Comparison of ENCODE assay signal across 24 cellular contexts in the genomic region with DNA sequence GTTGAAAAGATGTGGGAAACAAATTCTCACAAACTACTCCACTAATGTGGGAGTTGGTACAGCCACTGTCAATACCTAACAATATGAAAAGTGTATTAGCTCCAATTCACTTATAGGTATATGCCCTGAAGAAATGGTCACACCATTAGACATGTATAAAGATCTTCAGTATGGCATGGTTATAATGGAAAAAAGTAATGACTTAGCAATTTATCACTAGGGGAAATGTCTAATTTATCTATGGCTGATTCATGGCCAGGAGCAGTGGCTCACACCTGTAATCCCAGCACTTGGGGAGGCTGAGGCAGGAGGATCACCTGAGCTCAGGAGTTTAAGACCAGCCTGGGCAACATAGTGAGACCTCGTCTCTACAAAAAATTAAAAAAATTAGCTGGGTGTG. TPM values are rescaled to one million over a fixed set of nuclear protein-coding genes. Genes with fewer than 3 reads are reported as not detected.
DNase-seq lines count a peak whose midpoint lies in the region; ATAC-seq, FAIRE-seq and TF ChIP-seq lines count a peak whose summit lies in the region.
"Had no signal": no experiment of that assay in that cellular context is flagged by ENCODE, and none has a peak within 500 bp of the region (broad histone marks: within the 10 kb centered on the region; RNA-seq: fewer than 3 reads in every experiment).

No MANE protein-coding gene starts in this region.

- no peaks in the 10 kb centered on the region for H3K4me1 Mint-ChIP-seq in activated naive CD8-positive, alpha-beta T cell (ENCODE audit: low read depth)
- H3K4me1 Mint-ChIP-seq in activated naive CD8-positive, alpha-beta T cell treated with anti-CD3 and anti-CD28 coated beads for 36 hours: peaks cover 4% of the 10 kb centered on the region
- no peaks in the 10 kb centered on the region for H3K4me1 Mint-ChIP-seq in WTC11

- TF ChIP-seq CTCF in WTC11 (IDR thresholded peaks at IDR 0.05) (no peak), HepG2 (CRISPR knock-in tag; IDR thresholded peaks at IDR 0.05) (no peak)

- no peak for TF ChIP-seq EP300 in HepG2 (IDR thresholded peaks at IDR 0.05; ENCODE audit: low read depth in 2 of 2, low read length in 2 of 2)
- no peak for TF ChIP-seq EP300 in HepG2 (CRISPR knock-in tag; IDR thresholded peaks at IDR 0.05; ENCODE audit: borderline replicate concordance)

- H3K4me3 ChIP-seq in HepG2 (replicated peaks in 1 of 3; ENCODE audit: insufficient read depth in 1 of 3, low read depth in 2 of 3, low read length in 3 of 3): no peak overlapping the region
- H3K4me3 ChIP-seq: BLaER1, GM12878, SK-N-MC had no signal

- H3K27ac Mint-ChIP-seq in activated naive CD8-positive, alpha-beta T cell: peak overlapping the region; percentile 41
- no peak overlapping the region for H3K27ac Mint-ChIP-seq in activated naive CD8-positive, alpha-beta T cell treated with anti-CD3 and anti-CD28 coated beads for 36 hours
- peak overlapping the region; percentile 9 for H3K27ac Mint-ChIP-seq in WTC11

- intact Hi-C loops in HepG2 (cut with micrococcal nuclease; ENCODE audit: unreplicated experiment): no loop called here

- 95% methylated on average over 1 of the region's 1 CpG for WGBS in HepG2 (ENCODE audit: low lambda C conversion rate)

- no peak for TF ChIP-seq RAD21 in HepG2 (CRISPR knock-in tag; IDR thresholded peaks at IDR 0.05)

- FAIRE-seq in HepG2 (lab: Jason Lieb, UNC): no peak
- FAIRE-seq: G401.6, GM12878, H54, RCC 7860 had no signal

- H3K36me3 Mint-ChIP-seq in activated naive CD8-positive, alpha-beta T cell: peaks cover 5% of the 10 kb centered on the region
- H3K36me3 Mint-ChIP-seq in activated naive CD8-positive, alpha-beta T cell treated with anti-CD3 and anti-CD28 coated beads for 36 hours: peaks cover 21% of the 10 kb centered on the region
- peaks cover 45% of the 10 kb centered on the region for H3K36me3 Mint-ChIP-seq in WTC11

- no peaks in the 10 kb centered on the region for H4K20me1 ChIP-seq in HepG2 (ENCODE audit: insufficient read depth, low read length)

- no peak for DNase-seq in activated naive CD8-positive, alpha-beta T cell treated with anti-CD3 and anti-CD28 coated beads for 36 hours
- DNase-seq in WTC11 (ENCODE audit: low spot score): no peak
- no peak for DNase-seq in HepG2 (ENCODE audit: low spot score)
- DNase-seq in mesenteric fat pad (ENCODE audit: low spot score): no peak
- DNase-seq in NCI-H2081 (lab: John Stamatoyannopoulos, UW): no peak
- DNase-seq: Caco-2; CD4-positive, CD25-positive, alpha-beta regulatory T cell; KBM-7; MV-4-11; NCI-H1105; NCI-H146; NCI-H1930; NCI-H446; NCI-H524 treated with DMSO at 0.1 percent for 48 hours; NCI-H774; SIG-M5 had no signal

- H3K4me2 ChIP-seq in HepG2 (ENCODE audit: low read depth, low read length): no peak overlapping the region
- H3K4me2 ChIP-seq: BLaER1 had no signal

- H2AFZ ChIP-seq in HepG2 (ENCODE audit: low read length): no peak overlapping the region

- no peaks in the 10 kb centered on the region for H3K9me3 ChIP-seq in HepG2 (ENCODE audit: low read length)
- H3K9me3 ChIP-seq: BLaER1, Caco-2 had no signal

- no peaks in the 10 kb centered on the region for H3K79me2 ChIP-seq in HepG2 (ENCODE audit: insufficient read depth, low read length)

- POLR2A ChIA-PET in WTC11 (lab: Charles Lee) (interaction anchor here (0.7 kb wide), 1 partner anchor 256 kb away, joined by 3 read pairs; no protein-coding TSS in a partner anchor), HepG2 (lab: Yijun Ruan, JAX) (no interaction called here)

- no peaks in the 10 kb centered on the region for H3K27me3 ChIP-seq in HepG2 (ENCODE audit: control insufficient read depth in 1 of 2, insufficient read depth in 2 of 2, low read length in 2 of 2)
- H3K27me3 ChIP-seq: BLaER1 had no signal

- H3K9me3 Mint-ChIP-seq in activated naive CD8-positive, alpha-beta T cell (ENCODE audit: low read depth): no peaks in the 10 kb centered on the region
- no peaks in the 10 kb centered on the region for H3K9me3 Mint-ChIP-seq in activated naive CD8-positive, alpha-beta T cell treated with anti-CD3 and anti-CD28 coated beads for 36 hours
- H3K9me3 Mint-ChIP-seq in WTC11: no peaks in the 10 kb centered on the region
- H3K9me3 Mint-ChIP-seq: CD4-positive, CD25-positive, alpha-beta regulatory T cell had no signal

- no peak for TF ChIP-seq POLR2A in HepG2 (IDR thresholded peaks at IDR 0.05; ENCODE audit: insufficient read depth in 1 of 2, low read depth in 2 of 2, low read length in 2 of 2)

- no peaks in the 10 kb centered on the region for H3K27me3 Mint-ChIP-seq in activated naive CD8-positive, alpha-beta T cell
- no peaks in the 10 kb centered on the region for H3K27me3 Mint-ChIP-seq in activated naive CD8-positive, alpha-beta T cell treated with anti-CD3 and anti-CD28 coated beads for 36 hours
- no peaks in the 10 kb centered on the region for H3K27me3 Mint-ChIP-seq in WTC11 (ENCODE audit: low read depth)
- H3K27me3 Mint-ChIP-seq: CD4-positive, CD25-positive, alpha-beta regulatory T cell had no signal

- in situ Hi-C loops in HepG2 (cut with HindIII; ENCODE audit: extremely low pct_ligation_motif_present, low pct_unique_long_range_greater_than_20kb): no loop called here

- H3K4me1 ChIP-seq in HepG2 (ENCODE audit: insufficient read depth, low read length): peaks cover 14% of the 10 kb centered on the region
- H3K4me1 ChIP-seq: BLaER1, Caco-2 had no signal

- H3K36me3 ChIP-seq in HepG2 (replicated peaks in 1 of 2; ENCODE audit: control insufficient read depth in 1 of 2, insufficient read depth in 2 of 2, low read length in 2 of 2): peaks cover 15 to 89% of the 10 kb centered on the region in 2 experiments

- no peak overlapping the region for H3K9ac ChIP-seq in HepG2 (ENCODE audit: insufficient read depth, low read depth, low read length)
- H3K9ac ChIP-seq: BLaER1 had no signal

- ATAC-seq in WTC11 (no peak), HepG2 (no peak; the same call in 2 of the 3 replicates), GM21619 (IDR thresholded peaks at IDR 0.05; ENCODE audit: unreplicated experiment) (no peak)
- ATAC-seq: GM12878 had no signal

- BruUV-seq in HepG2 (replicated peaks; lab: Mats Ljungman, UMichigan): no TSS peak

- H3K4me3 Mint-ChIP-seq in activated naive CD8-positive, alpha-beta T cell: no peak overlapping the region
- no peak overlapping the region for H3K4me3 Mint-ChIP-seq in activated naive CD8-positive, alpha-beta T cell treated with anti-CD3 and anti-CD28 coated beads for 36 hours
- no peak overlapping the region for H3K4me3 Mint-ChIP-seq in WTC11
- H3K4me3 Mint-ChIP-seq: CD4-positive, CD25-positive, alpha-beta regulatory T cell had no signal

- no peak overlapping the region for H3K27ac ChIP-seq in HepG2 (ENCODE audit: extremely low read length, insufficient read depth, low read length)
- H3K27ac ChIP-seq: BLaER1, SK-N-MC had no signal

- CTCF ChIA-PET in WTC11 (lab: Charles Lee) (no interaction called here), HepG2 (lab: Yijun Ruan, JAX; ENCODE audit: low intra/inter-chr PET ratio, low total read pairs) (no interaction called here)

TF ChIP-seq in WTC11, 78 proteins besides CTCF, POLR2A, EP300 and RAD21 (continues in another document):
- TF ChIP-seq, protein P1, sequence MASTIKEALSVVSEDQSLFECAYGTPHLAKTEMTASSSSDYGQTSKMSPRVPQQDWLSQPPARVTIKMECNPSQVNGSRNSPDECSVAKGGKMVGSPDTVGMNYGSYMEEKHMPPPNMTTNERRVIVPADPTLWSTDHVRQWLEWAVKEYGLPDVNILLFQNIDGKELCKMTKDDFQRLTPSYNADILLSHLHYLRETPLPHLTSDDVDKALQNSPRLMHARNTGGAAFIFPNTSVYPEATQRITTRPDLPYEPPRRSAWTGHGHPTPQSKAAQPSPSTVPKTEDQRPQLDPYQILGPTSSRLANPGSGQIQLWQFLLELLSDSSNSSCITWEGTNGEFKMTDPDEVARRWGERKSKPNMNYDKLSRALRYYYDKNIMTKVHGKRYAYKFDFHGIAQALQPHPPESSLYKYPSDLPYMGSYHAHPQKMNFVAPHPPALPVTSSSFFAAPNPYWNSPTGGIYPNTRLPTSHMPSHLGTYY (CRISPR knock-in tag; IDR thresholded peaks at IDR 0.05): no peak

TF ChIP-seq in HepG2, 621 proteins besides CTCF, POLR2A, EP300 and RAD21:
- TF ChIP-seq RBM22 (optimal IDR thresholded peaks at IDR 0.05; ENCODE audit: low read length): peak; percentile 44
- no peak for TF ChIP-seq MXD4 (CRISPR knock-in tag; IDR thresholded peaks at IDR 0.05)
- peak; percentile 11; the same call in 1 of the 2 replicates for TF ChIP-seq MAFF (IDR thresholded peaks at IDR 0.05; ENCODE audit: low read depth, low read length)
- peak; percentile 21 to 60; a peak in 3 of 4 replicates for TF ChIP-seq MAFK (conservative IDR thresholded peaks at IDR 0.05 in 1 of 2, IDR thresholded peaks at IDR 0.05 in 1 of 2; ENCODE audit: low read length in 2 of 2)

RNA-seq across cellular contexts. Expression of gene UGP2, which starts 52.5 kb away (rescaled TPM):
- 10 to 100 TPM; 70.0 to 71.5 TPM for total RNA-seq in activated naive CD8-positive, alpha-beta T cell treated with anti-CD3 and anti-CD28 coated beads for 36 hours
- total RNA-seq in WTC11 (2021): 543 to 626 TPM (median 606 TPM) in 3 replicates
- 134 and 210 TPM in 2 replicates for total RNA-seq in HepG2 (2016; rRNA removed; fragmentation: Illumina TruSeq; extraction: Trizol)
- total RNA-seq in HepG2 (2016; cell fraction: cytosol; rRNA removed; fragmentation: Illumina TruSeq; extraction: Trizol; ENCODE audit: low read depth): 83.7 and 93.6 TPM in 2 replicates
- 123 and 218 TPM in 2 replicates for total RNA-seq in HepG2 (2016; cell fraction: insoluble cytoplasmic fraction; rRNA removed; fragmentation: Illumina TruSeq; extraction: Trizol)
- total RNA-seq in HepG2 (2016; cell fraction: membrane; rRNA removed; fragmentation: Illumina TruSeq; extraction: Trizol): 85.1 and 86.4 TPM in 2 replicates
- 79.9 and 81.8 TPM in 2 replicates for total RNA-seq in HepG2 (2016; cell fraction: nucleus; rRNA removed; fragmentation: Illumina TruSeq; extraction: Trizol)
- polyA plus RNA-seq in HepG2 (2011; rRNA removed): 80.1 and 96.0 TPM in 2 replicates
- 34.2 and 64.5 TPM in 2 replicates for polyA plus RNA-seq in HepG2 (2011; cell fraction: cytosol; rRNA removed)
- 28.2 and 36.8 TPM in 2 replicates for polyA plus RNA-seq in HepG2 (2011; cell fraction: nucleus; rRNA removed)
- polyA plus RNA-seq in HepG2 (2012): 164 and 194 TPM in 2 replicates
- polyA plus RNA-seq in HepG2 (2016; cell fraction: cytosol; fragmentation: Illumina TruSeq; extraction: Trizol; ENCODE audit: low read depth): 27.9 and 31.2 TPM in 2 replicates
- polyA plus RNA-seq in HepG2 (2016; cell fraction: insoluble cytoplasmic fraction; fragmentation: Illumina TruSeq; extraction: Trizol; ENCODE audit: low read depth): 183 and 197 TPM in 2 replicates
- 56.9 and 57.3 TPM in 2 replicates for polyA plus RNA-seq in HepG2 (2016; cell fraction: membrane; fragmentation: Illumina TruSeq; extraction: Trizol; ENCODE audit: low read depth)
- 78.5 and 87.8 TPM in 2 replicates for polyA plus RNA-seq in HepG2 (2016; cell fraction: nucleus; fragmentation: Illumina TruSeq; extraction: Trizol; ENCODE audit: insufficient read depth, low read depth)
- 11.5 and 14.4 TPM in 2 replicates for polyA minus RNA-seq in HepG2 (2011; rRNA and poly(A)+ RNA removed; ENCODE audit: low replicate concordance)
- polyA minus RNA-seq in HepG2 (2011; cell fraction: cytosol; rRNA and poly(A)+ RNA removed): 103 and 130 TPM in 2 replicates
- polyA minus RNA-seq in HepG2 (2011; cell fraction: nucleus; rRNA and poly(A)+ RNA removed): 119 and 170 TPM in 2 replicates
- total RNA-seq in mesenteric fat pad: 563 TPM
